ENCODE assay signal across 9 cellular contexts in genomic region chrX:119573222-119573621, GRCh38. TPM values are rescaled to one million over a fixed set of nuclear protein-coding genes. Genes with fewer than 3 reads are reported as not detected.
A peak's percentile ranks its signal among the peaks of the same experiment; 100 is the strongest.
DNase-seq lines count a peak whose midpoint lies in the region; ATAC-seq, FAIRE-seq and TF ChIP-seq lines count a peak whose summit lies in the region.
"Had no signal": no experiment of that assay in that cellular context is flagged by ENCODE, and none has a peak within 500 bp of the region (broad histone marks: within the 10 kb centered on the region; RNA-seq: fewer than 3 reads in every experiment).

No MANE protein-coding gene starts in this region.

- peak overlapping the region; percentile 84 for H3K4me3 ChIP-seq in adipocyte (ENCODE audit: low read length)
- H3K4me3 ChIP-seq in keratinocyte (ENCODE audit: control insufficient read depth in 2 of 3, extremely low read depth in 1 of 3, insufficient read depth in 2 of 3, low read depth in 1 of 3, low read length in 3 of 3) = peak overlapping the region in 2 of 3 experiments; percentile 51 to 70
- H3K4me3 ChIP-seq in thyroid gland (replicated peaks in 1 of 3) = peak overlapping the region in 1 of 3 donors; percentile 59

- H3K4me3 Mint-ChIP-seq in activated T-cell treated with anti-CD3 and anti-CD28 coated beads, Interleukin-2, amount 50 U/mL, for 4 hours = peak overlapping the region; percentile 90

- no peak for FAIRE-seq in keratinocyte (lab: Jason Lieb, UNC)

- intact Hi-C loops in thyroid gland (cut with DNase I) = no loop called here

- peaks cover 17% of the 10 kb centered on the region for H3K4me1 Mint-ChIP-seq in activated T-cell treated with anti-CD3 and anti-CD28 coated beads, Interleukin-2, amount 50 U/mL, for 4 hours (ENCODE audit: low read depth)

- H3K36me3 ChIP-seq in adipocyte (ENCODE audit: control insufficient read depth, insufficient read depth, low read length, severe bottlenecking) = peaks cover 8% of the 10 kb centered on the region
- H3K36me3 ChIP-seq in keratinocyte (ENCODE audit: control insufficient read depth in 2 of 2, extremely low read depth in 1 of 2, insufficient read depth in 2 of 2, low read length in 2 of 2) = no peaks in the 10 kb centered on the region
- H3K36me3 ChIP-seq in thyroid gland = no peaks in the 10 kb centered on the region

- TF ChIP-seq CTCF in keratinocyte (optimal IDR thresholded peaks at IDR 0.05 in 1 of 3, IDR thresholded peaks at IDR 0.05 in 1 of 3, conservative IDR thresholded peaks at IDR 0.05 in 1 of 3; ENCODE audit: extremely low read depth in 1 of 3, insufficient read depth in 2 of 3, low read length in 3 of 3) = no peak
- TF ChIP-seq CTCF in thyroid gland (IDR thresholded peaks at IDR 0.05) = no peak

- H3K27ac ChIP-seq in keratinocyte (ENCODE audit: control insufficient read depth, insufficient read depth, low read length) (no peak overlapping the region), thyroid gland (peak overlapping the region in 2 of 3 donors; percentile 89 to 93)

- no peaks in the 10 kb centered on the region for H3K9me1 ChIP-seq in keratinocyte (ENCODE audit: control insufficient read depth, extremely low read depth, insufficient read depth, low read length)

- peaks cover 8% of the 10 kb centered on the region for H3K79me2 ChIP-seq in keratinocyte (ENCODE audit: control insufficient read depth, insufficient read depth, low read length)

- no peak for TF ChIP-seq POLR2A in thyroid gland (IDR thresholded peaks at IDR 0.05)

- H3K9ac ChIP-seq in adipocyte (ENCODE audit: low read length) = peak overlapping the region; percentile 72
- H3K9ac ChIP-seq in keratinocyte (ENCODE audit: control insufficient read depth, extremely low read depth, insufficient read depth, low read length) = no peak overlapping the region

- H2AFZ ChIP-seq in keratinocyte (ENCODE audit: control insufficient read depth, low read length) = no peak overlapping the region

- no peak for ATAC-seq in activated T-cell treated with anti-CD3 and anti-CD28 coated beads, Interleukin-2, amount 50 U/mL, for 4 hours

- no peaks in the 10 kb centered on the region for H4K20me1 ChIP-seq in keratinocyte (ENCODE audit: control insufficient read depth, extremely low read depth, insufficient read depth, low read length)

- no peaks in the 10 kb centered on the region for H3K27me3 Mint-ChIP-seq in activated T-cell treated with anti-CD3 and anti-CD28 coated beads, Interleukin-2, amount 50 U/mL, for 4 hours (ENCODE audit: low read depth)

- WGBS in thyroid gland, 2 donors = 50 to 64% methylated on average over 3 of the region's 3 CpGs

- dilution Hi-C loops in keratinocyte (cut with MboI; ENCODE audit: extremely low pct_ligation_motif_present, low sequenced_read_pairs) = no loop called here

- H3K4me1 ChIP-seq in adipocyte (ENCODE audit: control insufficient read depth, insufficient read depth, low read length) (peaks cover 20% of the 10 kb centered on the region), keratinocyte (ENCODE audit: control insufficient read depth, extremely low read depth, insufficient read depth, low read length) (peaks cover 7% of the 10 kb centered on the region), thyroid gland (peaks cover 5 to 6% of the 10 kb centered on the region in 2 donors)

- peak overlapping the region; percentile 78 for H3K4me2 ChIP-seq in keratinocyte (ENCODE audit: control insufficient read depth, extremely low read depth, insufficient read depth, low read depth, low read length)

- H3K9me3 Mint-ChIP-seq in activated T-cell treated with anti-CD3 and anti-CD28 coated beads, Interleukin-2, amount 50 U/mL, for 4 hours = no peaks in the 10 kb centered on the region

- H3K9me3 ChIP-seq in adipocyte (ENCODE audit: control insufficient read depth, low read length) (no peaks in the 10 kb centered on the region), keratinocyte (ENCODE audit: control insufficient read depth, low read depth, low read length) (no peaks in the 10 kb centered on the region), thyroid gland (no peaks in the 10 kb centered on the region)
- H3K9me3 ChIP-seq: SJSA1 had no signal

- no peak for DNase-seq in activated T-cell treated with anti-CD3 and anti-CD28 coated beads, Interleukin-2, amount 50 U/mL, for 4 hours
- DNase-seq in activated T-cell treated with anti-CD3 and anti-CD28 coated beads, Interleukin-2, amount 50 U/mL, for 1 hour = no peak
- no peak for DNase-seq in adipocyte (ENCODE audit: low read depth)
- DNase-seq in keratinocyte (ENCODE audit: low read depth, low spot score) = no peak
- no peak for DNase-seq in thyroid gland
- no peak for DNase-seq in COLO668 (lab: John Stamatoyannopoulos, UW; ENCODE audit: unreplicated experiment)
- no peak for DNase-seq in stimulated activated CD4-positive, alpha-beta T cell treated with anti-CD3 and anti-CD28 coated beads, Interleukin-4, amount 100 ng/mL, for 24 hours
- DNase-seq in dermis blood vessel endothelial cell = no peak

- no peaks in the 10 kb centered on the region for H3K27me3 ChIP-seq in adipocyte (replicated peaks; ENCODE audit: control insufficient read depth, insufficient read depth, low read length)
- no peaks in the 10 kb centered on the region for H3K27me3 ChIP-seq in keratinocyte (ENCODE audit: control insufficient read depth, extremely low read depth, insufficient read depth, low read length)
- no peaks in the 10 kb centered on the region for H3K27me3 ChIP-seq in thyroid gland
- H3K27me3 ChIP-seq: SJSA1 had no signal

- H3K36me3 Mint-ChIP-seq in activated T-cell treated with anti-CD3 and anti-CD28 coated beads, Interleukin-2, amount 50 U/mL, for 4 hours (ENCODE audit: insufficient read depth) = peaks cover 2% of the 10 kb centered on the region

RNA-seq across cellular contexts. Expression of gene UBE2A, which starts 1.1 kb away (rescaled TPM):
- total RNA-seq in activated T-cell treated with anti-CD3 and anti-CD28 coated beads, Interleukin-2, amount 50 U/mL, for 4 hours = 10 to 100 TPM; 61.4 to 65.3 (median 64.3) TPM
- polyA plus RNA-seq in keratinocyte = 49.0 to 81.6 TPM (median 76.2 TPM) in 3 replicates
- 64.8 TPM for polyA plus RNA-seq in keratinocyte (2011; ENCODE audit: low read depth)
- 69.4 and 138 TPM in 2 replicates for polyA plus RNA-seq in keratinocyte (2011; cell fraction: cytosol; rRNA removed)
- 74.4 and 76.7 TPM in 2 replicates for polyA plus RNA-seq in keratinocyte (2011; cell fraction: nucleus; rRNA removed)
- polyA plus RNA-seq in keratinocyte (2012; ENCODE audit: low replicate concordance) = 66.2 and 84.8 TPM in 2 replicates
- polyA minus RNA-seq in keratinocyte = 20.0 to 34.1 TPM (median 23.3 TPM) in 3 replicates
- polyA minus RNA-seq in keratinocyte (2011; cell fraction: cytosol; rRNA and poly(A)+ RNA removed) = 72.9 TPM
- polyA minus RNA-seq in keratinocyte (2011; cell fraction: nucleus; rRNA and poly(A)+ RNA removed) = 16.5 and 24.3 TPM in 2 replicates
- total RNA-seq in thyroid gland (10 to 100 TPM; 29.8 to 70.3 (median 41.3) TPM), dermis blood vessel endothelial cell (22.6 and 33.6 TPM in 2 replicates)

RNA-seq across cellular contexts. Expression of gene STEEP1, which starts 8.0 kb away (rescaled TPM):
- total RNA-seq in activated T-cell treated with anti-CD3 and anti-CD28 coated beads, Interleukin-2, amount 50 U/mL, for 4 hours = 10 to 100 TPM; 37.4 to 43.5 (median 38.8) TPM
- polyA plus RNA-seq in keratinocyte = 19.5 to 23.3 TPM (median 19.7 TPM) in 3 replicates
- 25.4 TPM for polyA plus RNA-seq in keratinocyte (2011; ENCODE audit: low read depth)
- 19.0 and 19.1 TPM in 2 replicates for polyA plus RNA-seq in keratinocyte (2011; cell fraction: cytosol; rRNA removed)
- polyA plus RNA-seq in keratinocyte (2011; cell fraction: nucleus; rRNA removed) = 19.3 and 23.6 TPM in 2 replicates
- 23.3 TPM in 2 replicates for polyA plus RNA-seq in keratinocyte (2012; ENCODE audit: low replicate concordance)
- polyA minus RNA-seq in keratinocyte = 14.3 to 24.2 TPM (median 16.7 TPM) in 3 replicates
- polyA minus RNA-seq in keratinocyte (2011; cell fraction: cytosol; rRNA and poly(A)+ RNA removed) = 7.9 TPM
- 12.1 and 17.9 TPM in 2 replicates for polyA minus RNA-seq in keratinocyte (2011; cell fraction: nucleus; rRNA and poly(A)+ RNA removed)
- total RNA-seq in thyroid gland = 10 to 100 TPM; 20.6 to 42.0 (median 33.7) TPM
- total RNA-seq in dermis blood vessel endothelial cell = 45.3 and 53.8 TPM in 2 replicates

RNA-seq across cellular contexts. Expression of gene NKRF, which starts 33.0 kb away (rescaled TPM):
- total RNA-seq in activated T-cell treated with anti-CD3 and anti-CD28 coated beads, Interleukin-2, amount 50 U/mL, for 4 hours = 10 to 100 TPM; 27.4 to 30.0 (median 28.9) TPM
- 6.8 to 11.0 TPM (median 10.6 TPM) in 3 replicates for polyA plus RNA-seq in keratinocyte
- 8.5 TPM for polyA plus RNA-seq in keratinocyte (2011; ENCODE audit: low read depth)
- polyA plus RNA-seq in keratinocyte (2011; cell fraction: cytosol; rRNA removed) = 6.3 and 11.3 TPM in 2 replicates
- polyA plus RNA-seq in keratinocyte (2011; cell fraction: nucleus; rRNA removed) = 15.0 and 20.5 TPM in 2 replicates
- polyA plus RNA-seq in keratinocyte (2012; ENCODE audit: low replicate concordance) = 8.1 and 10.5 TPM in 2 replicates
- polyA minus RNA-seq in keratinocyte = 3.0 to 9.5 TPM (median 5.0 TPM) in 3 replicates
- 10.4 TPM for polyA minus RNA-seq in keratinocyte (2011; cell fraction: cytosol; rRNA and poly(A)+ RNA removed)
- 10.3 and 18.1 TPM in 2 replicates for polyA minus RNA-seq in keratinocyte (2011; cell fraction: nucleus; rRNA and poly(A)+ RNA removed)
- total RNA-seq in thyroid gland (1 to 10 TPM; 6.1 to 9.5 (median 7.9) TPM), dermis blood vessel endothelial cell (4.1 and 9.9 TPM in 2 replicates)
